ENCODE assay signal across 22 cellular contexts in genomic region chr3:13492048-13492447, GRCh38. TPM values are rescaled to one million over a fixed set of nuclear protein-coding genes. Genes with fewer than 3 reads are reported as not detected.
"Had no signal": no experiment of that assay in that cellular context is flagged by ENCODE, and none has a peak within 500 bp of the region (broad histone marks: within the 10 kb centered on the region; RNA-seq: fewer than 3 reads in every experiment).

No MANE protein-coding gene starts in this region.

- H3K4me1 Mint-ChIP-seq: activated naive CD4-positive, alpha-beta T cell treated with anti-CD3 and anti-CD28 coated beads, Interleukin-2, amount 50 U/mL, for 24 hours had no signal

- H3K27ac Mint-ChIP-seq: activated CD4-positive, alpha-beta memory T cell treated with anti-CD3 and anti-CD28 coated beads, Interleukin-2, amount 10 ng/mL, durations not matched to agents 7 days and 5 days; activated CD8-positive, alpha-beta memory T cell treated with anti-CD3 and anti-CD28 coated beads, Interleukin-2, amount 10 ng/mL, durations not matched to agents 7 days and 5 days; activated naive CD4-positive, alpha-beta T cell treated with anti-CD3 and anti-CD28 coated beads, Interleukin-2, amount 50 U/mL, for 24 hours; natural killer cell had no signal

- H3K36me3 ChIP-seq: neutrophil, uterus had no signal

- H3K27ac ChIP-seq: esophagus muscularis mucosa, heart right ventricle, neutrophil, pancreas, tibial artery, uterus had no signal

- ATAC-seq: activated CD8-positive, alpha-beta memory T cell treated with anti-CD3 and anti-CD28 coated beads, Interleukin-2, amount 10 ng/mL, durations not matched to agents 7 days and 5 days; heart right ventricle; natural killer cell; pancreas had no signal

- H3K27me3 Mint-ChIP-seq: activated CD4-positive, alpha-beta memory T cell treated with anti-CD3 and anti-CD28 coated beads, Interleukin-2, amount 10 ng/mL, durations not matched to agents 7 days and 5 days; activated CD8-positive, alpha-beta memory T cell treated with anti-CD3 and anti-CD28 coated beads, Interleukin-2, amount 10 ng/mL, durations not matched to agents 7 days and 5 days; activated naive CD4-positive, alpha-beta T cell treated with anti-CD3 and anti-CD28 coated beads, Interleukin-2, amount 50 U/mL, for 24 hours had no signal

- FAIRE-seq: colon, pancreas had no signal

- H3K4me1 ChIP-seq: pancreas, uterus had no signal

- H3K4me3 Mint-ChIP-seq: activated CD4-positive, alpha-beta memory T cell treated with anti-CD3 and anti-CD28 coated beads, Interleukin-2, amount 10 ng/mL, durations not matched to agents 7 days and 5 days; activated CD8-positive, alpha-beta memory T cell treated with anti-CD3 and anti-CD28 coated beads, Interleukin-2, amount 10 ng/mL, durations not matched to agents 7 days and 5 days; activated naive CD4-positive, alpha-beta T cell treated with anti-CD3 and anti-CD28 coated beads, Interleukin-2, amount 50 U/mL, for 24 hours; natural killer cell had no signal

- H3K9me3 ChIP-seq: neutrophil, pancreas, tibial artery, uterus had no signal

- H3K9me3 Mint-ChIP-seq: activated CD4-positive, alpha-beta memory T cell treated with anti-CD3 and anti-CD28 coated beads, Interleukin-2, amount 10 ng/mL, durations not matched to agents 7 days and 5 days; activated naive CD4-positive, alpha-beta T cell treated with anti-CD3 and anti-CD28 coated beads, Interleukin-2, amount 50 U/mL, for 24 hours; natural killer cell had no signal

- H3K36me3 Mint-ChIP-seq: activated CD8-positive, alpha-beta memory T cell treated with anti-CD3 and anti-CD28 coated beads, Interleukin-2, amount 10 ng/mL, durations not matched to agents 7 days and 5 days; natural killer cell had no signal

- DNase-seq: activated CD4-positive, alpha-beta memory T cell treated with anti-CD3 and anti-CD28 coated beads, Interleukin-2, amount 10 ng/mL, durations not matched to agents 7 days and 5 days; activated CD4-positive, alpha-beta T cell treated with anti-CD3 and anti-CD28 coated beads for 48 hours; activated CD4-positive, CD25-positive, alpha-beta regulatory T cell; activated CD8-positive, alpha-beta memory T cell treated with anti-CD3 and anti-CD28 coated beads, Interleukin-2, amount 10 ng/mL, durations not matched to agents 7 days and 5 days; activated effector memory CD4-positive, alpha-beta T cell treated with Interleukin-2 at 50 U/mL for 16 hours; heart right ventricle; kidney glomerular epithelial cell; mesendoderm; natural killer cell; stimulated activated CD4-positive, alpha-beta T cell treated with anti-CD3 and anti-CD28 coated beads, Interleukin-12 subunit alpha, Interleukin-12 subunit beta, amount 100 ng/mL, for 4 hours; stimulated activated CD4-positive, alpha-beta T cell treated with anti-CD3 and anti-CD28 coated beads, Interleukin-1b, Interleukin-23, amount 100 ng/mL, for 48 hours; stimulated activated CD8-positive, alpha-beta memory T cell treated with anti-CD3 and anti-CD28 coated beads, Interleukin-4, amount 100 ng/mL, for 48 hours; stimulated activated naive CD4-positive, alpha-beta T cell; T1000; uterus had no signal

- H3K4me3 ChIP-seq: esophagus muscularis mucosa, heart right ventricle, pancreas, tibial artery, uterus had no signal

- H3K27me3 ChIP-seq: esophagus muscularis mucosa, heart right ventricle, neutrophil, pancreas, tibial artery, uterus had no signal

RNA-seq across cellular contexts. Expression of gene FBLN2, which starts 56.9 kb away (rescaled TPM):
- total RNA-seq: activated CD4-positive, alpha-beta memory T cell treated with anti-CD3 and anti-CD28 coated beads, Interleukin-2, amount 10 ng/mL, durations not matched to agents 7 days and 5 days; T-helper 1 cell treated with Interleukin-12 subunit alpha and Interleukin-12 subunit beta and Interleukin-4 antibody, amounts not matched to agents 30 ng/mL and 1 ng/mL, for 36 hours had no signal
